ENCODE assay signal across 20 cellular contexts in genomic region chr7:91796122-91796521, GRCh38.
DNase-seq lines count a peak whose midpoint lies in the region; ATAC-seq, FAIRE-seq and TF ChIP-seq lines count a peak whose summit lies in the region.
"Had no signal": no experiment of that assay in that cellular context is flagged by ENCODE, and none has a peak within 500 bp of the region (broad histone marks: within the 10 kb centered on the region; RNA-seq: fewer than 3 reads in every experiment).

No MANE protein-coding gene starts in this region.

- WGBS in HepG2 (ENCODE audit: low lambda C conversion rate), result 65% methylated on average over 3 of the region's 3 CpGs
- WGBS in right lobe of liver (ENCODE audit: insufficient coverage, low coverage, low lambda C conversion rate, missing lambda C conversion rate), result 82% methylated on average over 3 of the region's 3 CpGs
- WGBS in H1 (ENCODE audit: extremely low coverage in 1 of 2, insufficient coverage in 1 of 2, insufficient read length in 1 of 2, insufficient replicate concordance in 2 of 2, low coverage in 1 of 2, low lambda C conversion rate in 2 of 2, missing lambda C conversion rate in 1 of 2), 2 experiments, result 93% methylated on average over 3 of the region's 3 CpGs; no CpG with 5 or more reads in 1 of the 2 experiments

- H3K4me1 ChIP-seq in HepG2 (ENCODE audit: insufficient read depth, low read length), result peaks cover 10% of the 10 kb centered on the region; the same call in 1 of the 2 replicates
- no peaks in the 10 kb centered on the region for H3K4me1 ChIP-seq in right lobe of liver
- H3K4me1 ChIP-seq in H1 (replicated peaks in 1 of 4; ENCODE audit: control insufficient read depth in 3 of 4, insufficient read depth in 4 of 4, low read length in 3 of 4), result no peaks in the 10 kb centered on the region
- H3K4me1 ChIP-seq in osteoblast (ENCODE audit: insufficient read depth, low read length), result no peaks in the 10 kb centered on the region
- H3K4me1 ChIP-seq: BLaER1, Caco-2 had no signal

- H3K79me2 ChIP-seq in HepG2 (ENCODE audit: insufficient read depth, low read length) (no peaks in the 10 kb centered on the region), H1 (ENCODE audit: control insufficient read depth in 1 of 2, insufficient read depth in 2 of 2, low read length in 2 of 2) (no peaks in the 10 kb centered on the region), osteoblast (ENCODE audit: insufficient read depth, low read length) (no peaks in the 10 kb centered on the region)

- H3K4me2 ChIP-seq in HepG2 (ENCODE audit: low read depth, low read length), result no peak overlapping the region
- H3K4me2 ChIP-seq in H1 (ENCODE audit: insufficient read depth in 1 of 2, low read depth in 2 of 2, low read length in 2 of 2), result no peak overlapping the region
- no peak overlapping the region for H3K4me2 ChIP-seq in osteoblast (ENCODE audit: insufficient read depth, low read length)
- H3K4me2 ChIP-seq: BLaER1 had no signal

- no peak overlapping the region for H4K8ac ChIP-seq in H1 (ENCODE audit: extremely low read depth, insufficient read depth, low read length)

- H3K23ac ChIP-seq in H1 (ENCODE audit: insufficient read length), result no peak overlapping the region

- H4K20me1 ChIP-seq in HepG2 (ENCODE audit: insufficient read depth, low read length) (no peaks in the 10 kb centered on the region), H1 (replicated peaks in 1 of 2; ENCODE audit: control insufficient read depth in 1 of 2, insufficient read depth in 2 of 2, low read length in 2 of 2) (no peaks in the 10 kb centered on the region), osteoblast (ENCODE audit: insufficient read depth, low read length) (no peaks in the 10 kb centered on the region)
- H4K20me1 ChIP-seq: BLaER1 had no signal

- TF ChIP-seq CTCF in HepG2 (CRISPR knock-in tag; IDR thresholded peaks at IDR 0.05) (no peak), right lobe of liver (IDR thresholded peaks at IDR 0.05) (no peak), H1 (IDR thresholded peaks at IDR 0.05; ENCODE audit: control extremely low read depth in 1 of 3, insufficient read depth in 1 of 3, low read depth in 1 of 3, low read length in 3 of 3) (no peak), osteoblast (IDR thresholded peaks at IDR 0.05; ENCODE audit: extremely low read depth, low read depth, low read length) (no peak)

- CTCF ChIA-PET in HepG2 (lab: Yijun Ruan, JAX; ENCODE audit: low intra/inter-chr PET ratio, low total read pairs) (no interaction called here), H1 (lab: Charles Lee; ENCODE audit: partially characterized antibody) (no interaction called here)

- H2BK5ac ChIP-seq in H1 (ENCODE audit: low read depth, low read length), result no peak overlapping the region

- TF ChIP-seq RAD21 in HepG2 (CRISPR knock-in tag; IDR thresholded peaks at IDR 0.05), result no peak
- no peak for TF ChIP-seq RAD21 in H1 (IDR thresholded peaks at IDR 0.05 in 1 of 2, conservative IDR thresholded peaks at IDR 0.05 in 1 of 2; ENCODE audit: low read depth in 2 of 2, low read length in 2 of 2)

- no peak overlapping the region for H3K27ac ChIP-seq in HepG2 (ENCODE audit: extremely low read length, insufficient read depth, low read length)
- no peak overlapping the region for H3K27ac ChIP-seq in right lobe of liver
- H3K27ac ChIP-seq in H1 (ENCODE audit: low read depth, low read length), result no peak overlapping the region
- no peak overlapping the region for H3K27ac ChIP-seq in osteoblast (ENCODE audit: low read depth, low read length)
- H3K27ac ChIP-seq: 22Rv1, BLaER1, C4-2B, GM23248 had no signal

- H2AK5ac ChIP-seq in H1 (ENCODE audit: low read depth, low read length), result no peak overlapping the region

- no peaks in the 10 kb centered on the region for H3K23me2 ChIP-seq in H1 (ENCODE audit: low read depth, low read length)

- no peak overlapping the region for H3K9ac ChIP-seq in HepG2 (ENCODE audit: insufficient read depth, low read depth, low read length)
- H3K9ac ChIP-seq in H1 (replicated peaks in 1 of 4; ENCODE audit: extremely low read depth in 1 of 4, low read depth in 3 of 4, low read length in 3 of 4), result no peak overlapping the region
- H3K9ac ChIP-seq: BLaER1, GM23248 had no signal

- H2AFZ ChIP-seq in HepG2 (ENCODE audit: low read length) (no peak overlapping the region), H1 (ENCODE audit: low read length) (no peak overlapping the region), osteoblast (ENCODE audit: low read length) (no peak overlapping the region)
- H2AFZ ChIP-seq: GM23248 had no signal

- no peak overlapping the region for H2BK120ac ChIP-seq in H1 (replicated peaks; ENCODE audit: low read depth, low read length)

- TF ChIP-seq POLR2A in HepG2 (IDR thresholded peaks at IDR 0.05; ENCODE audit: insufficient read depth in 1 of 2, low read depth in 2 of 2, low read length in 2 of 2) (no peak), right lobe of liver (IDR thresholded peaks at IDR 0.05) (no peak), H1 (IDR thresholded peaks at IDR 0.05; ENCODE audit: control extremely low read depth in 1 of 2, low read depth in 2 of 2, low read length in 2 of 2) (no peak)

- POLR2A ChIA-PET in HepG2 (lab: Yijun Ruan, JAX) (no interaction called here), H1 (lab: Charles Lee; ENCODE audit: partially characterized antibody) (no interaction called here)

- no peak overlapping the region for H4K5ac ChIP-seq in H1 (ENCODE audit: insufficient read length, low read depth, low read length)

- H2BK15ac ChIP-seq in H1 (ENCODE audit: low read length), result no peak overlapping the region

- H3K36me3 ChIP-seq in HepG2 (replicated peaks in 1 of 2; ENCODE audit: control insufficient read depth in 1 of 2, insufficient read depth in 2 of 2, low read length in 2 of 2), result no peaks in the 10 kb centered on the region
- H3K36me3 ChIP-seq in right lobe of liver, result no peaks in the 10 kb centered on the region
- H3K36me3 ChIP-seq in H1 (ENCODE audit: control insufficient read depth in 2 of 4, insufficient read depth in 4 of 4, low read length in 3 of 4), result no peaks in the 10 kb centered on the region
- no peaks in the 10 kb centered on the region for H3K36me3 ChIP-seq in osteoblast (ENCODE audit: insufficient read depth, low read length)
- H3K36me3 ChIP-seq: BLaER1 had no signal

- no peak overlapping the region for H2BK12ac ChIP-seq in H1 (ENCODE audit: low read depth, low read length)

- no peak for DNase-seq in HepG2 (ENCODE audit: low spot score)
- no peak for DNase-seq in right lobe of liver
- DNase-seq in H1 (ENCODE audit: low read depth in 1 of 2, low spot score in 2 of 2), result no peak
- DNase-seq in osteoblast (ENCODE audit: insufficient read length, low spot score, missing footprints), result peak; percentile 51
- no peak for DNase-seq in left cardiac atrium
- DNase-seq in NCI-H1694 (lab: John Stamatoyannopoulos, UW), result no peak
- DNase-seq: Caco-2; CD4-positive, CD25-positive, alpha-beta regulatory T cell; CD8-positive, alpha-beta T cell; DMS153; DND-41; GM23248; H9 had no signal

- in situ Hi-C loops in HepG2 (cut with HindIII; ENCODE audit: extremely low pct_ligation_motif_present, low pct_unique_long_range_greater_than_20kb), result loop anchor here (25.0 kb wide), 1 partner anchor 709 kb away; no protein-coding TSS in a partner anchor

- H4K91ac ChIP-seq in H1 (replicated peaks; ENCODE audit: insufficient read length, low read length), result no peak overlapping the region

- no peak overlapping the region for H2BK20ac ChIP-seq in H1 (ENCODE audit: low read length)

- H3K4ac ChIP-seq in H1 (replicated peaks; ENCODE audit: insufficient read length, low read depth, low read length), result no peak overlapping the region

- FAIRE-seq in HepG2 (lab: Jason Lieb, UNC) (no peak), H1 (lab: Jason Lieb, UNC) (no peak)
- FAIRE-seq: A204.1, G401.6, GM19239 had no signal

- TF ChIP-seq EP300 in HepG2 (IDR thresholded peaks at IDR 0.05; ENCODE audit: low read depth in 2 of 2, low read length in 2 of 2) (no peak), HepG2 (CRISPR knock-in tag; IDR thresholded peaks at IDR 0.05; ENCODE audit: borderline replicate concordance) (no peak), H1 (IDR thresholded peaks at IDR 0.05; ENCODE audit: borderline replicate concordance in 1 of 2, low read depth in 2 of 2, low read length in 2 of 2) (no peak)

- no peaks in the 10 kb centered on the region for H3K79me1 ChIP-seq in H1 (ENCODE audit: low read depth, low read length)

- H3K4me3 ChIP-seq in HepG2 (replicated peaks in 1 of 3; ENCODE audit: insufficient read depth in 1 of 3, low read depth in 2 of 3, low read length in 3 of 3) (no peak overlapping the region), right lobe of liver (no peak overlapping the region), H1 (ENCODE audit: extremely low read depth in 1 of 4, insufficient read depth in 2 of 4, low read depth in 3 of 4, low read length in 4 of 4) (no peak overlapping the region), osteoblast (ENCODE audit: insufficient read depth, low read length) (no peak overlapping the region)
- H3K4me3 ChIP-seq: BLaER1, GM23248 had no signal

- intact Hi-C loops in HepG2 (cut with micrococcal nuclease; ENCODE audit: unreplicated experiment) (no loop called here), right lobe of liver (cut with DNase I) (no loop called here), left cardiac atrium (cut with DNase I) (no loop called here)

- no peak overlapping the region for H3K56ac ChIP-seq in H1 (replicated peaks; ENCODE audit: insufficient read length, low read depth, low read length)

- H3K27me3 ChIP-seq in HepG2 (ENCODE audit: control insufficient read depth in 1 of 2, insufficient read depth in 2 of 2, low read length in 2 of 2), result no peaks in the 10 kb centered on the region
- H3K27me3 ChIP-seq in right lobe of liver, result no peaks in the 10 kb centered on the region
- no peaks in the 10 kb centered on the region for H3K27me3 ChIP-seq in H1 (replicated peaks in 1 of 4; ENCODE audit: control insufficient read depth in 3 of 4, extremely low read depth in 1 of 4, insufficient read depth in 3 of 4, low read length in 3 of 4)
- no peaks in the 10 kb centered on the region for H3K27me3 ChIP-seq in osteoblast (ENCODE audit: insufficient read depth, low read length)
- H3K27me3 ChIP-seq: BLaER1 had no signal

- no TSS peak for BruUV-seq in HepG2 (replicated peaks; lab: Mats Ljungman, UMichigan)

- ATAC-seq in HepG2 (no peak), right lobe of liver (no peak), left cardiac atrium (no peak)
- ATAC-seq: CD8-positive, alpha-beta T cell; HCT116 had no signal

- H3K9me3 ChIP-seq in HepG2 (ENCODE audit: low read length) (no peaks in the 10 kb centered on the region), right lobe of liver (no peaks in the 10 kb centered on the region), H1 (ENCODE audit: insufficient read depth in 2 of 2, low read depth in 1 of 2, low read length in 1 of 2) (no peaks in the 10 kb centered on the region; a peak in 1 of 4 replicates), osteoblast (ENCODE audit: low read depth, low read length) (no peaks in the 10 kb centered on the region)
- H3K9me3 ChIP-seq: Caco-2 had no signal

- H3K14ac ChIP-seq in H1 (ENCODE audit: insufficient read length), result no peak overlapping the region

- H3K18ac ChIP-seq in H1 (ENCODE audit: extremely low read depth, low read length), result no peak overlapping the region

TF ChIP-seq in HepG2, 621 proteins besides CTCF, POLR2A, EP300 and RAD21 (continues in another document):
- no peak for TF ChIP-seq SMAD3 (CRISPR knock-in tag; IDR thresholded peaks at IDR 0.05)

TF ChIP-seq in H1, 55 proteins besides CTCF, POLR2A, EP300 and RAD21 (continues in another document):
- TF ChIP-seq CHD1 (IDR thresholded peaks at IDR 0.05; ENCODE audit: low read depth, low read length) (no peak), GTF2F1 (IDR thresholded peaks at IDR 0.05; ENCODE audit: borderline replicate concordance, low read depth, low read length) (no peak)

Comparison
In these comparisons a context has a peak if more than half of its experiments do, and no peak if none do; other contexts are left out.
1. Of the 41 proteins assayed by ChIP-seq in both HepG2 and H1: peak only in HepG2: none; only in H1: none; in both: CEBPB; in neither: 40.